17 cellular contexts compared by ENCODE assay signal in the genomic region with DNA sequence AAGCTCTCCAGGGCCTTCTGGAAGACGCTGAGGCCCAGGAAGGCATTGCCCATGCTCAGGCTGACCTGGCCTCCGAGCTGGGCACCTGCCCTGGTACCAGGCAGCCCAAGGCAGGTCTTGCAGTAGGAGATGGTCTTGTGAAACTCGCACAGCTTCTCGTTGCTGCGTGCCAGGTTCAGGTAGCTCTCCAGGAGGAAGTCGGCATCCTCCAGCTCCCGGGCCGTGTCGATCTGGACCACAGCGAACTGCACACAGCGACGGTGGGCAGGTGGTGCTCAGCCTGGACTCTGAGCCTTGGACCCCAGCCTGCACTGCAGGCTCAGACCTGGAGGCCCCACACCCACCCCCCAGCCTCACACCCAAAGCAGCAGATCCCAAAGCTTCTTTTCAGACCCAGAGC. TPM values are rescaled to one million over a fixed set of nuclear protein-coding genes. Genes with fewer than 3 reads are reported as not detected.
A peak's percentile ranks its signal among the peaks of the same experiment; 100 is the strongest.
DNase-seq lines count a peak whose midpoint lies in the region; ATAC-seq, FAIRE-seq and TF ChIP-seq lines count a peak whose summit lies in the region.
"Had no signal": no experiment of that assay in that cellular context is flagged by ENCODE, and none has a peak within 500 bp of the region (broad histone marks: within the 10 kb centered on the region; RNA-seq: fewer than 3 reads in every experiment).

No MANE protein-coding gene starts in this region.

- no peak for FAIRE-seq in H54 (lab: Jason Lieb, UNC)
- FAIRE-seq: GM19239 had no signal

- H3K36me3 ChIP-seq in upper lobe of right lung = no peaks in the 10 kb centered on the region
- H3K36me3 ChIP-seq: BLaER1 treated with 17β-estradiol and CSF1 and Interleukin-3, amounts not matched to agents 10 nM and 100 nM had no signal

- no peaks in the 10 kb centered on the region for H3K9me3 Mint-ChIP-seq in stimulated activated naive CD8-positive, alpha-beta T cell treated with anti-CD3 and anti-CD28 coated beads, Interleukin-15, amount 100 ng/mL, for 72 hours
- H3K9me3 Mint-ChIP-seq in nephron = no peaks in the 10 kb centered on the region

- H3K36me3 Mint-ChIP-seq in nephron (ENCODE audit: low read depth) = no peaks in the 10 kb centered on the region
- H3K36me3 Mint-ChIP-seq: CD4-positive, CD25-positive, alpha-beta regulatory T cell had no signal

- TF ChIP-seq CTCF in nephron (IDR thresholded peaks at IDR 0.05; ENCODE audit: unreplicated experiment in 3 of 3) = no peak
- no peak for TF ChIP-seq CTCF in upper lobe of right lung (IDR thresholded peaks at IDR 0.05)

- H3K4me1 ChIP-seq in upper lobe of right lung = no peaks in the 10 kb centered on the region
- H3K4me1 ChIP-seq: BLaER1 treated with 17β-estradiol and CSF1 and Interleukin-3, amounts not matched to agents 10 nM and 100 nM had no signal

- intact Hi-C loops in upper lobe of right lung (cut with DNase I) = no loop called here

- no peak overlapping the region for H3K4me3 Mint-ChIP-seq in stimulated activated naive CD8-positive, alpha-beta T cell treated with anti-CD3 and anti-CD28 coated beads, Interleukin-15, amount 100 ng/mL, for 72 hours
- H3K4me3 Mint-ChIP-seq in nephron = peak overlapping the region; percentile 54 to 97 (median 79)
- H3K4me3 Mint-ChIP-seq: CD4-positive, CD25-positive, alpha-beta regulatory T cell had no signal

- ATAC-seq in stimulated activated naive CD8-positive, alpha-beta T cell treated with anti-CD3 and anti-CD28 coated beads, Interleukin-15, amount 100 ng/mL, for 72 hours = peak; percentile 20
- no peak for ATAC-seq in stimulated activated naive CD8-positive, alpha-beta T cell treated with anti-CD3 and anti-CD28 coated beads, Interleukin-15, Interleukin-2, amounts not matched to agents 100 U/mL and 50 U/mL, for 24 hours
- peak; percentile 6 for ATAC-seq in upper lobe of right lung

- DNase-seq in stimulated activated naive CD8-positive, alpha-beta T cell treated with anti-CD3 and anti-CD28 coated beads, Interleukin-15, amount 100 ng/mL, for 72 hours = no peak
- no peak for DNase-seq in stimulated activated naive CD8-positive, alpha-beta T cell treated with anti-CD3 and anti-CD28 coated beads, Interleukin-15, Interleukin-2, amounts not matched to agents 100 U/mL and 50 U/mL, for 24 hours
- DNase-seq in skeletal muscle cell (ENCODE audit: low read depth) (no peak), upper lobe of right lung (no peak), AG20443 (ENCODE audit: low spot score) (no peak), H54 (ENCODE audit: insufficient read length, low spot score) (no peak), cerebellar cortex (ENCODE audit: low spot score) (no peak)
- DNase-seq: AML-193; CD4-positive, CD25-positive, alpha-beta regulatory T cell; DMS53; GF-D8; GOT3 had no signal

- H3K27me3 ChIP-seq in upper lobe of right lung = no peaks in the 10 kb centered on the region
- H3K27me3 ChIP-seq: BLaER1 treated with 17β-estradiol and CSF1 and Interleukin-3, amounts not matched to agents 10 nM and 100 nM had no signal

- H3K9me3 ChIP-seq in upper lobe of right lung = no peaks in the 10 kb centered on the region
- H3K9me3 ChIP-seq: BLaER1 treated with 17β-estradiol and CSF1 and Interleukin-3, amounts not matched to agents 10 nM and 100 nM had no signal

- no peak for TF ChIP-seq POLR2A in H54 (IDR thresholded peaks at IDR 0.05; ENCODE audit: low read depth, low read length)

- H3K4me1 Mint-ChIP-seq in stimulated activated naive CD8-positive, alpha-beta T cell treated with anti-CD3 and anti-CD28 coated beads, Interleukin-15, amount 100 ng/mL, for 72 hours = no peaks in the 10 kb centered on the region
- H3K4me1 Mint-ChIP-seq in nephron = peaks cover 24% of the 10 kb centered on the region
- H3K4me1 Mint-ChIP-seq: CD4-positive, CD25-positive, alpha-beta regulatory T cell had no signal

- H3K4me3 ChIP-seq in skeletal muscle cell (ENCODE audit: low read depth, low read length) (peak overlapping the region; percentile 52), upper lobe of right lung (no peak overlapping the region)
- H3K4me3 ChIP-seq: BLaER1 treated with 17β-estradiol and CSF1 and Interleukin-3, amounts not matched to agents 10 nM and 100 nM had no signal

- no peak overlapping the region for H3K27ac ChIP-seq in upper lobe of right lung
- H3K27ac ChIP-seq: 22Rv1; BLaER1 treated with 17β-estradiol and CSF1 and Interleukin-3, amounts not matched to agents 10 nM and 100 nM had no signal

- H3K27ac Mint-ChIP-seq in stimulated activated naive CD8-positive, alpha-beta T cell treated with anti-CD3 and anti-CD28 coated beads, Interleukin-15, amount 100 ng/mL, for 72 hours = peak overlapping the region in 1 of 2 donors; percentile 65
- peak overlapping the region in 1 of 3 experiments; percentile 91 for H3K27ac Mint-ChIP-seq in nephron
- H3K27ac Mint-ChIP-seq: CD4-positive, CD25-positive, alpha-beta regulatory T cell had no signal

- H3K27me3 Mint-ChIP-seq in stimulated activated naive CD8-positive, alpha-beta T cell treated with anti-CD3 and anti-CD28 coated beads, Interleukin-15, amount 100 ng/mL, for 72 hours = no peaks in the 10 kb centered on the region
- peaks cover 4% of the 10 kb centered on the region for H3K27me3 Mint-ChIP-seq in nephron (ENCODE audit: low read depth)
- H3K27me3 Mint-ChIP-seq: CD4-positive, CD25-positive, alpha-beta regulatory T cell had no signal

RNA-seq across cellular contexts. Expression of a gene that starts 1.0 kb away (rescaled TPM):
- total RNA-seq in upper lobe of right lung = 0.64 TPM
- total RNA-seq: HT-29 had no signal

RNA-seq across cellular contexts. Expression of a gene that starts 21.7 kb away (rescaled TPM):
- 79.4 TPM for total RNA-seq in upper lobe of right lung

RNA-seq across cellular contexts. Expression of a gene that starts 39.5 kb away (rescaled TPM):
- total RNA-seq in upper lobe of right lung = 62.0 TPM

Comparison
In these comparisons a context has a peak if more than half of its experiments do, and no peak if none do; other contexts are left out.
1. H3K4me3 Mint-ChIP-seq: peak in nephron (3 of 3); none in stimulated activated naive CD8-positive, alpha-beta T cell treated with anti-CD3 and anti-CD28 coated beads, Interleukin-15, amount 100 ng/mL, for 72 hours (0 of 2).